9 cellular contexts compared by ENCODE assay signal in the genomic region with DNA sequence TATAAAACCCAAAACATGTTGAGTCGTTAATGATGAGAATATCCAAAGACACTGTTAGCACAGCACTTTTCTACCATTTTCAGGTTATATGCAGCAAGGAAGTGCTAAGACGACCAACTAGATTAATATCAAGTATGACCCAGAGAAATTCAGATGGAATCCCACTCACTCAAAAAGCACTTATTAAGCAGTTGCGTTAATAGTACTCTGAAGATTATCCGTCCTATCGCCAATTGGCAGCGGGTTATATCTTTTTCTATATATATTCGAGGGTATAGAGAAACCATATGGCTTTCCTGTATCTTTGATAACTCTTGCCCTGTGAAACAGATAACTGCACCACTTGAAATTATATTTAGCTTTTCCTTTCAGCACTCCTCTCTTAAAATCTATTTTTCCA. TPM values are rescaled to one million over a fixed set of nuclear protein-coding genes. Genes with fewer than 3 reads are reported as not detected.
DNase-seq lines count a peak whose midpoint lies in the region; ATAC-seq, FAIRE-seq and TF ChIP-seq lines count a peak whose summit lies in the region.
"Had no signal": no experiment of that assay in that cellular context is flagged by ENCODE, and none has a peak within 500 bp of the region (broad histone marks: within the 10 kb centered on the region; RNA-seq: fewer than 3 reads in every experiment).

No MANE protein-coding gene starts in this region.

- CTCF ChIA-PET in PC-3 (lab: Charles Lee) (no interaction called here), endothelial cell of umbilical vein (lab: Charles Lee) (interaction anchor here (1.1 to 1.7 kb wide), 4 partner anchors 9 to 28 kb away, joined by 3 to 9 read pairs (median 3); no protein-coding TSS in a partner anchor)

- DNase-seq in PC-3 (no peak), endothelial cell of umbilical vein (ENCODE audit: low read depth, low spot score) (no peak), pancreas (no peak), NCI-H446 treated with DMSO at 0.1 percent for 48 hours (lab: John Stamatoyannopoulos, UW) (no peak), body of pancreas (no peak), NCI-H2081 treated with DMSO at 0.1 percent for 48 hours (lab: John Stamatoyannopoulos, UW) (no peak)
- DNase-seq: NCI-H774 had no signal

- H3K9ac ChIP-seq in PC-3 (ENCODE audit: low read length) (peak overlapping the region; percentile 86; the same call in 1 of the 2 replicates), endothelial cell of umbilical vein (replicated peaks; ENCODE audit: extremely low read depth, insufficient read depth, low read length) (peak overlapping the region; percentile 83)

- TF ChIP-seq CTCF in DOHH2 (IDR thresholded peaks at IDR 0.05; ENCODE audit: low read depth, low read length, poor library complexity, severe bottlenecking): no peak
- no peak for TF ChIP-seq CTCF in PC-3 (conservative IDR thresholded peaks at IDR 0.05; ENCODE audit: low read depth, low read length)
- no peak for TF ChIP-seq CTCF in endothelial cell of umbilical vein (IDR thresholded peaks at IDR 0.05; ENCODE audit: extremely low read depth in 1 of 2, insufficient read depth in 1 of 2, low read depth in 1 of 2, low read length in 2 of 2)
- no peak for TF ChIP-seq CTCF in pancreas (IDR thresholded peaks at IDR 0.05)
- TF ChIP-seq CTCF in body of pancreas (IDR thresholded peaks at IDR 0.05): no peak

- H3K4me2 ChIP-seq in DOHH2 (ENCODE audit: low read length) (peak overlapping the region; percentile 96), PC-3 (ENCODE audit: low read length) (peak overlapping the region; percentile 82), endothelial cell of umbilical vein (ENCODE audit: insufficient read depth, low read length) (peak overlapping the region; percentile 81)

- ATAC-seq in PC-3 (no peak), pancreas (no peak), body of pancreas (no peak), HG03159 (IDR thresholded peaks at IDR 0.05; ENCODE audit: unreplicated experiment) (no peak)

- TF ChIP-seq POLR2A in endothelial cell of umbilical vein (IDR thresholded peaks at IDR 0.05; ENCODE audit: low read depth, low read length) (no peak), body of pancreas (IDR thresholded peaks at IDR 0.05) (no peak)

- H2AFZ ChIP-seq in PC-3 (ENCODE audit: low read length): peak overlapping the region; percentile 96; the same call in 1 of the 2 replicates
- H2AFZ ChIP-seq in endothelial cell of umbilical vein (ENCODE audit: low read depth, low read length): no peak overlapping the region

- 42 to 50% methylated on average over 7 of the region's 7 CpGs for WGBS in pancreas, 2 donors
- WGBS in body of pancreas, 2 donors: 37 to 38% methylated on average over 7 of the region's 7 CpGs

- H3K79me2 ChIP-seq in DOHH2 (ENCODE audit: control insufficient read depth, low read length): peaks cover 60% of the 10 kb centered on the region
- H3K79me2 ChIP-seq in PC-3 (ENCODE audit: low read length): peaks cover 54% of the 10 kb centered on the region
- H3K79me2 ChIP-seq in endothelial cell of umbilical vein (ENCODE audit: control insufficient read depth, insufficient read depth, low read length): peaks cover 53% of the 10 kb centered on the region

- FAIRE-seq in endothelial cell of umbilical vein (lab: Jason Lieb, UNC) (no peak), pancreas (lab: Jason Lieb, UNC) (no peak)

- POLR2A ChIA-PET in PC-3 (lab: Charles Lee; ENCODE audit: unreplicated experiment) (interaction anchor here (0.6 kb wide), 1 partner anchor 223 kb away, joined by 4 read pairs; no protein-coding TSS in a partner anchor), endothelial cell of umbilical vein (lab: Charles Lee) (no interaction called here)

- H3K9me3 ChIP-seq in DOHH2 (ENCODE audit: control insufficient read depth, insufficient read depth, low read length): no peaks in the 10 kb centered on the region
- H3K9me3 ChIP-seq in PC-3 (ENCODE audit: low read length): no peaks in the 10 kb centered on the region
- no peaks in the 10 kb centered on the region for H3K9me3 ChIP-seq in endothelial cell of umbilical vein (replicated peaks; ENCODE audit: control insufficient read depth, insufficient read depth, low read length)
- H3K9me3 ChIP-seq in pancreas: no peaks in the 10 kb centered on the region
- no peaks in the 10 kb centered on the region for H3K9me3 ChIP-seq in body of pancreas

- H3F3A ChIP-seq in DOHH2 (ENCODE audit: control insufficient read depth, insufficient read depth) (peaks cover 24% of the 10 kb centered on the region), PC-3 (ENCODE audit: low read length, unreplicated experiment) (no peaks in the 10 kb centered on the region)

- dilution Hi-C loops in endothelial cell of umbilical vein (cut with MboI; ENCODE audit: extremely low pct_ligation_motif_present, low sequenced_read_pairs): no loop called here

- H3K9me2 ChIP-seq in DOHH2 (replicated peaks; ENCODE audit: control insufficient read depth, low read length) (no peaks in the 10 kb centered on the region), PC-3 (replicated peaks; ENCODE audit: low read length) (no peaks in the 10 kb centered on the region)

- intact Hi-C loops in PC-3 (cut with micrococcal nuclease) (no loop called here), endothelial cell of umbilical vein (cut with micrococcal nuclease) (no loop called here), pancreas (cut with DNase I) (no loop called here), body of pancreas (cut with DNase I) (no loop called here)

- H3K36me3 ChIP-seq in DOHH2 (ENCODE audit: control insufficient read depth, low read length) (peaks cover 30% of the 10 kb centered on the region), PC-3 (ENCODE audit: low read depth, low read length) (no peaks in the 10 kb centered on the region; the same call in 1 of the 2 replicates), endothelial cell of umbilical vein (ENCODE audit: control insufficient read depth in 2 of 2, extremely low read depth in 1 of 2, insufficient read depth in 2 of 2, low read length in 2 of 2) (no peaks in the 10 kb centered on the region), pancreas (no peaks in the 10 kb centered on the region), body of pancreas (replicated peaks in 1 of 2; ENCODE audit: insufficient read depth in 1 of 2, low read depth in 2 of 2) (no peaks in the 10 kb centered on the region)

- H3K9me1 ChIP-seq in endothelial cell of umbilical vein (replicated peaks; ENCODE audit: control insufficient read depth, extremely low read depth, insufficient read depth, low read length): no peaks in the 10 kb centered on the region

- peak overlapping the region; percentile 83 for H3K4me3 ChIP-seq in DOHH2 (ENCODE audit: low read length)
- H3K4me3 ChIP-seq in PC-3 (ENCODE audit: low read length): peak overlapping the region; percentile 91
- H3K4me3 ChIP-seq in endothelial cell of umbilical vein (replicated peaks in 1 of 3; ENCODE audit: insufficient read depth in 1 of 3, low read depth in 1 of 3, low read length in 3 of 3): peak overlapping the region; percentile 74 to 95 (median 77)
- peak overlapping the region in 3 of 4 donors; percentile 78 to 88 (median 78) for H3K4me3 ChIP-seq in pancreas
- peak overlapping the region in 1 of 2 donors; percentile 86 for H3K4me3 ChIP-seq in body of pancreas

- no peaks in the 10 kb centered on the region for H3K27me3 ChIP-seq in DOHH2 (ENCODE audit: control insufficient read depth, low read length)
- H3K27me3 ChIP-seq in PC-3 (ENCODE audit: low read length): no peaks in the 10 kb centered on the region
- H3K27me3 ChIP-seq in endothelial cell of umbilical vein (ENCODE audit: control insufficient read depth in 2 of 2, insufficient read depth in 2 of 2, low read length in 2 of 2): no peaks in the 10 kb centered on the region
- H3K27me3 ChIP-seq in pancreas: no peaks in the 10 kb centered on the region
- no peaks in the 10 kb centered on the region for H3K27me3 ChIP-seq in body of pancreas

- H3K27ac ChIP-seq in DOHH2 (ENCODE audit: low read depth, low read length) (peak overlapping the region; percentile 83), PC-3 (ENCODE audit: low read length) (no peak overlapping the region), endothelial cell of umbilical vein (ENCODE audit: insufficient read depth, low read depth, low read length) (no peak overlapping the region), pancreas (peak overlapping the region in 1 of 4 donors; percentile 63), body of pancreas (peak overlapping the region in 1 of 4 donors; percentile 82)

- BruUV-seq in PC-3 (replicated peaks; lab: Mats Ljungman, UMichigan): no TSS peak
- BruUV-seq in endothelial cell of umbilical vein (replicated peaks; lab: Mats Ljungman, UMichigan): no TSS peak

- peaks cover 55% of the 10 kb centered on the region for H3K4me1 ChIP-seq in DOHH2 (ENCODE audit: control insufficient read depth, low read length)
- peaks cover 8% of the 10 kb centered on the region; the same call in 1 of the 2 replicates for H3K4me1 ChIP-seq in PC-3 (ENCODE audit: insufficient read depth, low read length)
- H3K4me1 ChIP-seq in endothelial cell of umbilical vein (ENCODE audit: control insufficient read depth, extremely low read depth, insufficient read depth, low read length): peaks cover 7% of the 10 kb centered on the region
- H3K4me1 ChIP-seq in pancreas: peaks cover 0 to 9% (median 8%) of the 10 kb centered on the region in 3 donors
- H3K4me1 ChIP-seq in body of pancreas: peaks cover 8% of the 10 kb centered on the region

- H4K20me1 ChIP-seq in DOHH2 (ENCODE audit: control insufficient read depth, insufficient read depth, low read depth, low read length) (no peaks in the 10 kb centered on the region), PC-3 (ENCODE audit: low read length) (peaks cover 3% of the 10 kb centered on the region; the same call in 1 of the 2 replicates), endothelial cell of umbilical vein (replicated peaks; ENCODE audit: control insufficient read depth, extremely low read depth, insufficient read depth, low read length) (no peaks in the 10 kb centered on the region)

RNA-seq across cellular contexts. Expression of a gene that starts 1.1 kb away (rescaled TPM):
- total RNA-seq in PC-3 (2014; rRNA removed) (6.6 and 9.8 TPM in 2 replicates), endothelial cell of umbilical vein (15.4 and 18.9 TPM in 2 replicates), pancreas (1 to 10 TPM; 2.6 to 8.0 (median 3.2) TPM), body of pancreas (1 to 10 TPM; 2.6 to 5.2 TPM)
- polyA plus RNA-seq in endothelial cell of umbilical vein (7.7 and 10.1 TPM in 2 replicates), pancreas (1 to 10 TPM; 2.5 to 2.7 TPM)
- 9.8 and 11.6 TPM in 2 replicates for polyA plus RNA-seq in endothelial cell of umbilical vein (2011; cell fraction: cytosol; rRNA removed)
- polyA plus RNA-seq in endothelial cell of umbilical vein (2011; cell fraction: nucleus; rRNA removed): 6.3 and 10.4 TPM in 2 replicates
- polyA plus RNA-seq in endothelial cell of umbilical vein (2012): 16.9 and 17.8 TPM in 2 replicates
- polyA minus RNA-seq in endothelial cell of umbilical vein: 11.5 and 15.0 TPM in 2 replicates
- 11.5 TPM for polyA minus RNA-seq in endothelial cell of umbilical vein (2011; cell fraction: cytosol; rRNA and poly(A)+ RNA removed)
- 7.3 and 10.7 TPM in 2 replicates for polyA minus RNA-seq in endothelial cell of umbilical vein (2011; cell fraction: nucleus; rRNA and poly(A)+ RNA removed)

RNA-seq across cellular contexts. Expression of a gene that starts 8.3 kb away (rescaled TPM):
- total RNA-seq in PC-3 (2014; rRNA removed) (4.2 and 5.4 TPM in 2 replicates), endothelial cell of umbilical vein (8.4 and 9.4 TPM in 2 replicates), pancreas (under 1 TPM; 0.35 to 0.95 (median 0.55) TPM), body of pancreas (1 to 10 TPM; 1.0 to 1.6 TPM)
- polyA plus RNA-seq in endothelial cell of umbilical vein (0.54 and 0.80 TPM in 2 replicates), pancreas (under 1 TPM; 0.19 to 0.49 TPM)
- polyA plus RNA-seq in endothelial cell of umbilical vein (2011; cell fraction: cytosol; rRNA removed): 1.1 and 1.2 TPM in 2 replicates
- 3.9 and 7.1 TPM in 2 replicates for polyA plus RNA-seq in endothelial cell of umbilical vein (2011; cell fraction: nucleus; rRNA removed)
- 1.7 and 3.4 TPM in 2 replicates for polyA plus RNA-seq in endothelial cell of umbilical vein (2012)
- polyA minus RNA-seq in endothelial cell of umbilical vein: 1.5 and 1.7 TPM in 2 replicates
- polyA minus RNA-seq in endothelial cell of umbilical vein (2011; cell fraction: cytosol; rRNA and poly(A)+ RNA removed): 12.7 TPM
- polyA minus RNA-seq in endothelial cell of umbilical vein (2011; cell fraction: nucleus; rRNA and poly(A)+ RNA removed): 7.5 and 10.4 TPM in 2 replicates
